ENCODE assay signal across 7 cellular contexts in genomic region chr2:17851731-17852585, GRCh38.
A peak's percentile ranks its signal among the peaks of the same experiment; 100 is the strongest.
DNase-seq lines count a peak whose midpoint lies in the region; ATAC-seq lines count a peak whose summit lies in the region.

No MANE protein-coding gene starts in this region.

- ATAC-seq in GM19438 (IDR thresholded peaks at IDR 0.05; ENCODE audit: low read depth, unreplicated experiment) (peak; percentile 81), HG03439 (IDR thresholded peaks at IDR 0.05; ENCODE audit: unreplicated experiment) (peak; percentile 92)

- DNase-seq in GDM1 (lab: John Stamatoyannopoulos, UW) (peak; percentile 14), NCI-H526 treated with DMSO at 0.1 percent for 48 hours (lab: John Stamatoyannopoulos, UW) (peak; percentile 20), amygdala (lab: John Stamatoyannopoulos, UW) (peak in 39 of 56 donors; percentile 4 to 62 (median 22)), hippocampal formation (lab: John Stamatoyannopoulos, UW) (peak; percentile 21 to 53)
- peak; percentile 20 to 35 for DNase-seq in stimulated activated CD4-positive, alpha-beta T cell treated with anti-CD3 and anti-CD28 coated beads, Interleukin-2, amount 100 ng/mL, for 48 hours

Comparison
In these comparisons a context has a peak if more than half of its experiments do, and no peak if none do; other contexts are left out.
1. Peak in every context shown above with its lines: DNase-seq and ATAC-seq.